ENCODE assay signal across 8 cellular contexts in genomic region chr13:20495087-20496023, GRCh38. TPM values are rescaled to one million over a fixed set of nuclear protein-coding genes. Genes with fewer than 3 reads are reported as not detected.
A peak's percentile ranks its signal among the peaks of the same experiment; 100 is the strongest.
DNase-seq lines count a peak whose midpoint lies in the region; ATAC-seq and TF ChIP-seq lines count a peak whose summit lies in the region.

No MANE protein-coding gene starts in this region.

- no peaks in the 10 kb centered on the region for H3K9me3 ChIP-seq in lower lobe of right lung

- H3K4me3 ChIP-seq in dorsolateral prefrontal cortex: peak overlapping the region in 40 of 59 donors; percentile 0 to 46 (median 22)
- H3K4me3 ChIP-seq in lower lobe of right lung: peak overlapping the region; percentile 23

- H3K27ac Mint-ChIP-seq in activated CD4-positive, alpha-beta T cell treated with anti-CD3 and anti-CD28 coated beads, Interleukin-2, amount 10 ng/mL, durations not matched to agents 7 days and 5 days: no peak overlapping the region

- H3K36me3 ChIP-seq in lower lobe of right lung: no peaks in the 10 kb centered on the region

- H3K36me3 Mint-ChIP-seq in activated CD4-positive, alpha-beta T cell treated with anti-CD3 and anti-CD28 coated beads, Interleukin-2, amount 10 ng/mL, durations not matched to agents 7 days and 5 days (ENCODE audit: low read depth): peaks cover 3% of the 10 kb centered on the region

- peaks cover 7% of the 10 kb centered on the region for H3K4me1 ChIP-seq in lower lobe of right lung

- H3K27ac ChIP-seq in dorsolateral prefrontal cortex: peak overlapping the region; percentile 19 to 90 (median 75)
- H3K27ac ChIP-seq in lower lobe of right lung: no peak overlapping the region

- CTCF ChIA-PET in activated CD4-positive, alpha-beta T cell treated with anti-CD3 and anti-CD28 coated beads, Interleukin-2, amount 10 ng/mL, durations not matched to agents 7 days and 5 days (lab: Charles Lee): interaction anchor here (0.6 to 2.2 kb wide), 5 partner anchors 11 to 298 kb away, joined by 3 to 6 read pairs (median 3); no protein-coding TSS in a partner anchor

- no peak overlapping the region for H3K4me3 Mint-ChIP-seq in activated CD4-positive, alpha-beta T cell treated with anti-CD3 and anti-CD28 coated beads, Interleukin-2, amount 10 ng/mL, durations not matched to agents 7 days and 5 days

- intact Hi-C loops in dorsolateral prefrontal cortex (cut with DNase I): loop anchor here (2.0 to 10.0 kb wide), 7 partner anchors 57 to 429 kb away; partner anchors contain the start of gene IL17D (in 1 of the 2)
- intact Hi-C loops in lower lobe of right lung (cut with DNase I): no loop called here

- DNase-seq in COR-L47 (lab: John Stamatoyannopoulos, UW) (peak; percentile 11), H4 (ENCODE audit: low spot score) (peak; percentile 49), NCI-H526 treated with DMSO at 0.1 percent for 48 hours (lab: John Stamatoyannopoulos, UW) (peak; percentile 65), dorsolateral prefrontal cortex (peak in 7 of 10 donors; percentile 44 to 81 (median 54)), lower lobe of right lung (no peak)
- peak; percentile 74 for DNase-seq in activated CD4-positive, alpha-beta T cell treated with anti-CD3 and anti-CD28 coated beads, Interleukin-2, amount 10 ng/mL, durations not matched to agents 7 days and 5 days
- DNase-seq in stimulated activated CD8-positive, alpha-beta memory T cell treated with anti-CD3 and anti-CD28 coated beads, Interleukin-15, amount 100 ng/mL, for 1 hour (ENCODE audit: low read depth): peak; percentile 49

- ATAC-seq in lower lobe of right lung: peak; percentile 91 to 93
- no peak for ATAC-seq in HG03139 (IDR thresholded peaks at IDR 0.05; ENCODE audit: unreplicated experiment)

- peaks cover 1% of the 10 kb centered on the region for H3K4me1 Mint-ChIP-seq in activated CD4-positive, alpha-beta T cell treated with anti-CD3 and anti-CD28 coated beads, Interleukin-2, amount 10 ng/mL, durations not matched to agents 7 days and 5 days

- peak; percentile 82 to 99 (median 95) for TF ChIP-seq CTCF in dorsolateral prefrontal cortex (IDR thresholded peaks at IDR 0.05 in 54 of 56, conservative IDR thresholded peaks at IDR 0.05 in 2 of 56; ENCODE audit: low read depth in 1 of 56, partially characterized antibody in 56 of 56)
- TF ChIP-seq CTCF in lower lobe of right lung (IDR thresholded peaks at IDR 0.05): peak; percentile 96

- H3K27me3 ChIP-seq in dorsolateral prefrontal cortex (no peaks in the 10 kb centered on the region), lower lobe of right lung (ENCODE audit: low read depth) (no peaks in the 10 kb centered on the region)

- H3K27me3 Mint-ChIP-seq in activated CD4-positive, alpha-beta T cell treated with anti-CD3 and anti-CD28 coated beads, Interleukin-2, amount 10 ng/mL, durations not matched to agents 7 days and 5 days: no peaks in the 10 kb centered on the region

- POLR2A ChIA-PET in activated CD4-positive, alpha-beta T cell treated with anti-CD3 and anti-CD28 coated beads, Interleukin-2, amount 10 ng/mL, durations not matched to agents 7 days and 5 days (lab: Charles Lee): no interaction called here

- H3K9me3 Mint-ChIP-seq in activated CD4-positive, alpha-beta T cell treated with anti-CD3 and anti-CD28 coated beads, Interleukin-2, amount 10 ng/mL, durations not matched to agents 7 days and 5 days: peaks cover 5% of the 10 kb centered on the region

RNA-seq across cellular contexts. Expression of gene CRYL1, which starts 30.3 kb away (rescaled TPM):
- 1.8 and 6.8 TPM in 2 replicates for total RNA-seq in H4 (2014; rRNA removed; shearing (Covaris generic))
- total RNA-seq in activated CD4-positive, alpha-beta T cell treated with anti-CD3 and anti-CD28 coated beads, Interleukin-2, amount 10 ng/mL, durations not matched to agents 7 days and 5 days: 10 to 100 TPM; 10.5 to 11.7 TPM
- total RNA-seq in dorsolateral prefrontal cortex (100 to 1,000 TPM in 6 of 120 experiments, 10 to 100 TPM in 114; 41.1 to 127 (median 74.6) TPM), lower lobe of right lung (24.9 TPM)
